ENCODE assay signal across 8 cellular contexts in the genomic region with DNA sequence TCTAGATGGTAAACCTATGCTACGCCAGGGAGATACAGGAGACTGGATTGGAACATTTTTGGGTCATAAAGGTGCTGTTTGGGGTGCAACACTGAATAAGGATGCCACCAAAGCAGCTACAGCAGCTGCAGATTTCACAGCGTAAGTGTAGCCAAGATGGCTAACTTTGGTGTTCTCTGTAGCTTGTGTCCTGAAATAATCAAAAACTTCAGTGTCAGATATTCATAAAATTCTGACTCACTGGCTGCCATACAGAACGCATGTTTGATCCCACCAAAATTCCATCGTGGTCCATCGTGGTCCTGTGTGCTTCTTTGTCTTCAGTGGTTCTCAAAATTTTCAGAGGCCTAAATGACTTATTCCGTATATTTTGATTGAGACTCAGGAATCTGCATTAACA.
DNase-seq lines count a peak whose midpoint lies in the region; ATAC-seq and TF ChIP-seq lines count a peak whose summit lies in the region.

No MANE protein-coding gene starts in this region.

- peaks cover 0 to 54% (median 26%) of the 10 kb centered on the region in 4 donors for H3K4me1 ChIP-seq in tibial artery

- no peaks in the 10 kb centered on the region for H3K9me3 Mint-ChIP-seq in activated T-cell treated with anti-CD3 and anti-CD28 coated beads, Interleukin-2, amount 50 U/mL, for 24 hours
- no peaks in the 10 kb centered on the region for H3K9me3 Mint-ChIP-seq in activated naive CD8-positive, alpha-beta T cell treated with anti-CD3 and anti-CD28 coated beads, Interleukin-2, amount 50 U/mL, for 24 hours

- no peaks in the 10 kb centered on the region for H3K36me3 ChIP-seq in tibial artery

- no peak for TF ChIP-seq CTCF in tibial artery (IDR thresholded peaks at IDR 0.05)

- H3K4me3 ChIP-seq in tibial artery = peak overlapping the region; percentile 67 to 86

- H3K9me3 ChIP-seq in tibial artery = no peaks in the 10 kb centered on the region

- peaks cover 63% of the 10 kb centered on the region for H3K4me1 Mint-ChIP-seq in activated T-cell treated with anti-CD3 and anti-CD28 coated beads, Interleukin-2, amount 50 U/mL, for 24 hours (ENCODE audit: low read depth)
- H3K4me1 Mint-ChIP-seq in activated naive CD8-positive, alpha-beta T cell treated with anti-CD3 and anti-CD28 coated beads, Interleukin-2, amount 50 U/mL, for 24 hours = peaks cover 64% of the 10 kb centered on the region

- peak overlapping the region; percentile 97 to 98 for H3K27ac ChIP-seq in tibial artery

- no peak for ATAC-seq in activated naive CD8-positive, alpha-beta T cell treated with anti-CD3 and anti-CD28 coated beads, Interleukin-2, amount 50 U/mL, for 24 hours
- ATAC-seq in GM21737 (IDR thresholded peaks at IDR 0.05; ENCODE audit: unreplicated experiment) = no peak
- no peak for ATAC-seq in HG02852 (IDR thresholded peaks at IDR 0.05; ENCODE audit: unreplicated experiment)

- H3K27me3 Mint-ChIP-seq in activated T-cell treated with anti-CD3 and anti-CD28 coated beads, Interleukin-2, amount 50 U/mL, for 24 hours = no peaks in the 10 kb centered on the region
- no peaks in the 10 kb centered on the region for H3K27me3 Mint-ChIP-seq in activated naive CD8-positive, alpha-beta T cell treated with anti-CD3 and anti-CD28 coated beads, Interleukin-2, amount 50 U/mL, for 24 hours

- H3K27ac Mint-ChIP-seq in activated T-cell treated with anti-CD3 and anti-CD28 coated beads, Interleukin-2, amount 50 U/mL, for 24 hours = peak overlapping the region; percentile 99
- peak overlapping the region; percentile 95 for H3K27ac Mint-ChIP-seq in activated naive CD8-positive, alpha-beta T cell treated with anti-CD3 and anti-CD28 coated beads, Interleukin-2, amount 50 U/mL, for 24 hours

- no peak for DNase-seq in activated T-cell treated with anti-CD3 and anti-CD28 coated beads, Interleukin-2, amount 50 U/mL, for 24 hours
- DNase-seq in activated T-cell treated with anti-CD3 and anti-CD28 coated beads, Interleukin-2, amount 50 U/mL, for 1 hour = no peak
- no peak for DNase-seq in activated naive CD8-positive, alpha-beta T cell treated with anti-CD3 and anti-CD28 coated beads, Interleukin-2, amount 50 U/mL, for 24 hours
- DNase-seq in left kidney (ENCODE audit: low read depth, low spot score) (peak; percentile 12), tibial artery (no peak), NCI-H128 (lab: John Stamatoyannopoulos, UW; ENCODE audit: unreplicated experiment) (no peak)

- no peaks in the 10 kb centered on the region for H3K27me3 ChIP-seq in tibial artery

- peaks cover 67% of the 10 kb centered on the region for H3K36me3 Mint-ChIP-seq in activated T-cell treated with anti-CD3 and anti-CD28 coated beads, Interleukin-2, amount 50 U/mL, for 24 hours (ENCODE audit: low read depth)
- H3K36me3 Mint-ChIP-seq in activated naive CD8-positive, alpha-beta T cell treated with anti-CD3 and anti-CD28 coated beads, Interleukin-2, amount 50 U/mL, for 24 hours (ENCODE audit: low read depth) = peaks cover 50% of the 10 kb centered on the region

- H3K4me3 Mint-ChIP-seq in activated T-cell treated with anti-CD3 and anti-CD28 coated beads, Interleukin-2, amount 50 U/mL, for 24 hours = peak overlapping the region; percentile 97
- H3K4me3 Mint-ChIP-seq in activated naive CD8-positive, alpha-beta T cell treated with anti-CD3 and anti-CD28 coated beads, Interleukin-2, amount 50 U/mL, for 24 hours = peak overlapping the region; percentile 94

- intact Hi-C loops in tibial artery (cut with DNase I; ENCODE audit: low total_unique reads) = no loop called here
